In the genomic region with DNA sequence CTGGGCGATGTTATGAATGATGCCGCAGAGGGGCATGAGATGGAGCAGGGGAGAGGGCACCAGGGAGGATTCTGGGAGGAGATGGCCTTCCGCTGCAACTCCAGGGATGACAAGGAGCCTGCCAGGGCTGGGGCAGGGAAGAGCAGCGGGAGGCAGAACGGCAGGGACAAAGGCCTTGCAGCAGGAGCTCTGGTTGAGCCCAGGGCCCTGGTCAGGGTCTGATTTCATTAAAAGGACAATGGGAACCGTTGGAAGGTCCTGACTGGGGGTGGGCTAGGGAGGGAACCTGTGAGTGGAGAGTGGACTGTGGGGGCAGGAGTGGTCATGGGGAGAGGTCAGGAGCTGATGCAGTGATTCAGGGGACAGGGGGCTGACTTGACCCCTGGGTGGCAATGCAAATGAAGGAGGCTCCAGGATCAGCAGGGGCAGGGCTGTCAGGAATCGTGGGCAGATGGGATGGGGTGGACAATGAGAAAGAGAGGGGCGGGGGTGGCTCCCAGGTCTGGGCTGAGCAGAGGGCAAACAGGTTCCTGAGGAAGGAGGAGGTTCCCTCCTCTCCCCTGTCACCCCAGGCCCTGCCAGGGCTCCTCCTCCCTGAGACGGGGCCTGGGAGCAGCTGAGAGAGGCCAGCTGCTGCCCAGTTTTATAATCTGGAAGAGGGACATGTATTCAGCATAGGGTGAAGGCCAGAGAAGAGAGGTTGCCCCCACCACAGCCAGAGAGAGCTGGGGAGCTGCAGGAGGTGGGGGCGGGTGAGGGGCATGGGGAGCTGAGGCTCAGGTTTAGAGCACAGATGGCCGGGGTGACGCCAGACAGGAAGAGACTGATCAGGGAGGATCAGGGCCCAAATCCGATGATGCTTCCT, we compare ENCODE assay signal across 11 cellular contexts. TPM values are rescaled to one million over a fixed set of nuclear protein-coding genes. Genes with fewer than 3 reads are reported as not detected.
DNase-seq lines count a peak whose midpoint lies in the region; ATAC-seq and TF ChIP-seq lines count a peak whose summit lies in the region.
"Had no signal": no experiment of that assay in that cellular context is flagged by ENCODE, and none has a peak within 500 bp of the region (broad histone marks: within the 10 kb centered on the region; RNA-seq: fewer than 3 reads in every experiment).

No MANE protein-coding gene starts in this region.

- no peak for ATAC-seq in stimulated activated memory B cell treated with anti-CD40 and anti-IgM and Interleukin-4, amounts not matched to agents 10 μg/mL and 1 μg/mL and 100 μg/mL, for 72 hours
- ATAC-seq in HG03280 (IDR thresholded peaks at IDR 0.05; ENCODE audit: unreplicated experiment): no peak
- ATAC-seq in GM18511 (IDR thresholded peaks at IDR 0.05; ENCODE audit: unreplicated experiment): no peak

- peaks cover 67% of the 10 kb centered on the region for H3K4me1 Mint-ChIP-seq in activated naive CD4-positive, alpha-beta T cell treated with anti-CD3 and anti-CD28 coated beads, Interleukin-2, amount 10 ng/mL, durations not matched to agents 7 days and 5 days
- peaks cover 11% of the 10 kb centered on the region for H3K4me1 Mint-ChIP-seq in endodermal cell
- H3K4me1 Mint-ChIP-seq in stimulated activated memory B cell treated with anti-CD40 and anti-IgM and Interleukin-4, amounts not matched to agents 10 μg/mL and 1 μg/mL and 100 μg/mL, for 72 hours: peaks cover 78% of the 10 kb centered on the region

- H3K9me3 ChIP-seq in endodermal cell (ENCODE audit: control insufficient read depth, low read length): no peaks in the 10 kb centered on the region
- H3K9me3 ChIP-seq: tibial artery had no signal

- H3K36me3 ChIP-seq in endodermal cell (ENCODE audit: control insufficient read depth, insufficient read depth, low read length): no peaks in the 10 kb centered on the region
- H3K36me3 ChIP-seq: tibial artery had no signal

- H3K27ac Mint-ChIP-seq in activated naive CD4-positive, alpha-beta T cell treated with anti-CD3 and anti-CD28 coated beads, Interleukin-2, amount 10 ng/mL, durations not matched to agents 7 days and 5 days: no peak overlapping the region
- no peak overlapping the region for H3K27ac Mint-ChIP-seq in endodermal cell
- H3K27ac Mint-ChIP-seq in stimulated activated memory B cell treated with anti-CD40 and anti-IgM and Interleukin-4, amounts not matched to agents 10 μg/mL and 1 μg/mL and 100 μg/mL, for 72 hours: peak overlapping the region; percentile 92
- H3K27ac Mint-ChIP-seq: mesothelial cell of epicardium had no signal

- CTCF ChIA-PET in activated naive CD4-positive, alpha-beta T cell treated with anti-CD3 and anti-CD28 coated beads, Interleukin-2, amount 10 ng/mL, durations not matched to agents 7 days and 5 days (lab: Charles Lee): interaction anchor here (0.8 to 2.8 kb wide), 2 partner anchors 11 to 14 kb away, joined by 3 to 7 read pairs; partner anchors contain the start of gene ASTL

- WGBS in endodermal cell (ENCODE audit: insufficient coverage in 1 of 2, insufficient read length in 1 of 2), 2 experiments: 72 to 81% methylated on average over 10 to 13 of the region's 13 CpGs

- peak overlapping the region; percentile 87 for H3K27ac ChIP-seq in endodermal cell (ENCODE audit: low read depth, low read length)
- H3K27ac ChIP-seq: tibial artery had no signal

- no peaks in the 10 kb centered on the region for H3K27me3 ChIP-seq in endodermal cell (ENCODE audit: control insufficient read depth, insufficient read depth, low read length, poor library complexity, severe bottlenecking)

- no peak overlapping the region for H3K9ac ChIP-seq in endodermal cell (ENCODE audit: extremely low read depth, low read length, poor library complexity, severe bottlenecking)

- H3K4me3 Mint-ChIP-seq in activated naive CD4-positive, alpha-beta T cell treated with anti-CD3 and anti-CD28 coated beads, Interleukin-2, amount 10 ng/mL, durations not matched to agents 7 days and 5 days: no peak overlapping the region
- H3K4me3 Mint-ChIP-seq in endodermal cell: no peak overlapping the region
- H3K4me3 Mint-ChIP-seq in stimulated activated memory B cell treated with anti-CD40 and anti-IgM and Interleukin-4, amounts not matched to agents 10 μg/mL and 1 μg/mL and 100 μg/mL, for 72 hours: no peak overlapping the region
- H3K4me3 Mint-ChIP-seq: mesothelial cell of epicardium had no signal

- no peak overlapping the region for H3K4me3 ChIP-seq in endodermal cell (ENCODE audit: low read length)
- H3K4me3 ChIP-seq: tibial artery had no signal

- peak; percentile 23 for DNase-seq in activated naive CD4-positive, alpha-beta T cell treated with anti-CD3 and anti-CD28 coated beads, Interleukin-2, amount 10 ng/mL, durations not matched to agents 7 days and 5 days
- DNase-seq in activated naive CD4-positive, alpha-beta T cell treated with anti-CD3 and anti-CD28 coated beads, Interleukin-2, amount 50 U/mL, for 16 hours: no peak
- DNase-seq in NCI-H82 (lab: John Stamatoyannopoulos, UW): peak; percentile 95
- peak; percentile 52 for DNase-seq in endodermal cell
- DNase-seq in NAMALWA (ENCODE audit: low spot score): no peak
- DNase-seq: NCI-H1105 treated with DMSO at 0.1 percent for 48 hours had no signal

- no peaks in the 10 kb centered on the region for H3K27me3 Mint-ChIP-seq in activated naive CD4-positive, alpha-beta T cell treated with anti-CD3 and anti-CD28 coated beads, Interleukin-2, amount 10 ng/mL, durations not matched to agents 7 days and 5 days
- H3K27me3 Mint-ChIP-seq in endodermal cell (ENCODE audit: insufficient read depth): peaks cover 4% of the 10 kb centered on the region
- H3K27me3 Mint-ChIP-seq in stimulated activated memory B cell treated with anti-CD40 and anti-IgM and Interleukin-4, amounts not matched to agents 10 μg/mL and 1 μg/mL and 100 μg/mL, for 72 hours: no peaks in the 10 kb centered on the region

- no peaks in the 10 kb centered on the region for H3K36me3 Mint-ChIP-seq in activated naive CD4-positive, alpha-beta T cell treated with anti-CD3 and anti-CD28 coated beads, Interleukin-2, amount 10 ng/mL, durations not matched to agents 7 days and 5 days
- no peaks in the 10 kb centered on the region for H3K36me3 Mint-ChIP-seq in endodermal cell (ENCODE audit: low read depth)
- H3K36me3 Mint-ChIP-seq in stimulated activated memory B cell treated with anti-CD40 and anti-IgM and Interleukin-4, amounts not matched to agents 10 μg/mL and 1 μg/mL and 100 μg/mL, for 72 hours: no peaks in the 10 kb centered on the region
- H3K36me3 Mint-ChIP-seq: mesothelial cell of epicardium had no signal

- no peaks in the 10 kb centered on the region for H3K9me3 Mint-ChIP-seq in activated naive CD4-positive, alpha-beta T cell treated with anti-CD3 and anti-CD28 coated beads, Interleukin-2, amount 10 ng/mL, durations not matched to agents 7 days and 5 days
- H3K9me3 Mint-ChIP-seq in endodermal cell: no peaks in the 10 kb centered on the region
- H3K9me3 Mint-ChIP-seq in stimulated activated memory B cell treated with anti-CD40 and anti-IgM and Interleukin-4, amounts not matched to agents 10 μg/mL and 1 μg/mL and 100 μg/mL, for 72 hours: no peaks in the 10 kb centered on the region
- H3K9me3 Mint-ChIP-seq: mesothelial cell of epicardium had no signal

- no peak for TF ChIP-seq CTCF in endodermal cell (conservative IDR thresholded peaks at IDR 0.05)

- H3K4me1 ChIP-seq in endodermal cell (ENCODE audit: control insufficient read depth, insufficient read depth, low read length): no peaks in the 10 kb centered on the region

RNA-seq across cellular contexts. Expression of gene DUSP2, which starts 7.3 kb away (rescaled TPM):
- total RNA-seq in endodermal cell: 1 to 10 TPM; 1.6 to 2.2 TPM
- 0.82 TPM for polyA plus RNA-seq in endodermal cell (2013, experiment 1 of 2)
- 0.66 TPM for polyA plus RNA-seq in endodermal cell (2013, experiment 2 of 2)

RNA-seq across cellular contexts. Expression of gene ASTL, which starts 14.2 kb away (rescaled TPM):
- not detected for total RNA-seq in endodermal cell
- polyA plus RNA-seq in endodermal cell (2013, experiment 1 of 2): 0.18 TPM
- polyA plus RNA-seq in endodermal cell (2013, experiment 2 of 2): not detected

RNA-seq across cellular contexts. Expression of gene ADRA2B, which starts 36.2 kb away (rescaled TPM):
- total RNA-seq in endodermal cell: 1 to 10 TPM; 2.4 to 3.8 TPM
- 0.96 TPM for polyA plus RNA-seq in endodermal cell (2013, experiment 1 of 2)
- 1.1 TPM for polyA plus RNA-seq in endodermal cell (2013, experiment 2 of 2)

RNA-seq across cellular contexts. Expression of gene STARD7, which starts 56.1 kb away (rescaled TPM):
- 100 to 1,000 TPM; 145 to 159 TPM for total RNA-seq in endodermal cell
- polyA plus RNA-seq in endodermal cell (2013, experiment 1 of 2): 103 TPM
- polyA plus RNA-seq in endodermal cell (2013, experiment 2 of 2): 93.9 TPM

Comparison
In these comparisons a context has a peak if more than half of its experiments do, and no peak if none do; other contexts are left out.
1. DNase-seq: peak in activated naive CD4-positive, alpha-beta T cell treated with anti-CD3 and anti-CD28 coated beads, Interleukin-2, amount 10 ng/mL, durations not matched to agents 7 days and 5 days (single experiment), NCI-H82 (single experiment) and endodermal cell (single experiment); none in activated naive CD4-positive, alpha-beta T cell treated with anti-CD3 and anti-CD28 coated beads, Interleukin-2, amount 50 U/mL, for 16 hours (single experiment) and NAMALWA (single experiment).